Comparison of ENCODE assay signal across 13 cellular contexts in the genomic region with DNA sequence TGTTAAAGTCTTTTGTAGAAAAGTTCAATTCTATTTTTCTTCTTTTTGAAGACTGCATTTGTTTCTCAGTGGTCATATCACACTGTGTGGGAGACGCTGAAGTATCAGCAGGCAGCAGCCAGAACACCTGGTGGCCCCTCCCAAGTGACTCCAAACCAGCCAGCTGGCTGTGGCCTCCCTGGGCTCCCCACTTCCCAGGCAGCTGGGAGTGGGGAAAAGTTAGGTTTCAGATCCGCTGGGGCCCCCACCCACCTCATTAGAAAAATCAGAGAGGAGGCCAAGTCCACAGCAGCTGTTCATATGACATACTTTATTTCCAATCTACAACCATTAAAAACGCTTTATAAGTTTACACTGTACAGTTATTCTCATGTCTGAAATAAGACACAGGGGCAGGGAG.
"Had no signal": no experiment of that assay in that cellular context is flagged by ENCODE, and none has a peak within 500 bp of the region (broad histone marks: within the 10 kb centered on the region; RNA-seq: fewer than 3 reads in every experiment).

No MANE protein-coding gene starts in this region.

- H3K4me3 ChIP-seq: dorsolateral prefrontal cortex, ovary, skin epidermis, tibial artery had no signal

- ATAC-seq: esophagus mucosa, left colon, SK-N-SH treated with all-trans-retinoic acid at 6 μM for 48 hours, T-helper 17 cell had no signal

- DNase-seq: activated B cell treated with CpG ODN at 0.5 μM for 24 hours; activated CD4-positive, alpha-beta T cell treated with anti-CD3 and anti-CD28 coated beads, Interleukin-2, amount 10 ng/mL, durations not matched to agents 7 days and 5 days; activated gamma-delta T cell; cerebellar nuclear complex; left colon; T-helper 17 cell; tibial artery had no signal

- H3K27ac Mint-ChIP-seq: activated B cell treated with CpG ODN at 0.5 μM for 24 hours; activated CD4-positive, alpha-beta T cell treated with anti-CD3 and anti-CD28 coated beads, Interleukin-2, amount 10 ng/mL, durations not matched to agents 7 days and 5 days; activated naive CD8-positive, alpha-beta T cell; T-helper 17 cell had no signal

- H3K36me3 ChIP-seq: ovary had no signal

- H3K27me3 ChIP-seq: dorsolateral prefrontal cortex, ovary, tibial artery had no signal

- H3K27me3 Mint-ChIP-seq: activated naive CD8-positive, alpha-beta T cell had no signal

- H3K4me3 Mint-ChIP-seq: activated B cell treated with CpG ODN at 0.5 μM for 24 hours; activated CD4-positive, alpha-beta T cell treated with anti-CD3 and anti-CD28 coated beads, Interleukin-2, amount 10 ng/mL, durations not matched to agents 7 days and 5 days; activated naive CD8-positive, alpha-beta T cell; T-helper 17 cell had no signal

- H3K9me3 ChIP-seq: ovary, tibial artery had no signal

- H3K9me3 Mint-ChIP-seq: activated B cell treated with CpG ODN at 0.5 μM for 24 hours; activated CD4-positive, alpha-beta T cell treated with anti-CD3 and anti-CD28 coated beads, Interleukin-2, amount 10 ng/mL, durations not matched to agents 7 days and 5 days had no signal

- H3K27ac ChIP-seq: ovary, tibial artery had no signal

- H3K36me3 Mint-ChIP-seq: activated naive CD8-positive, alpha-beta T cell had no signal
